Comparison of ENCODE assay signal across 13 cellular contexts in the genomic region with DNA sequence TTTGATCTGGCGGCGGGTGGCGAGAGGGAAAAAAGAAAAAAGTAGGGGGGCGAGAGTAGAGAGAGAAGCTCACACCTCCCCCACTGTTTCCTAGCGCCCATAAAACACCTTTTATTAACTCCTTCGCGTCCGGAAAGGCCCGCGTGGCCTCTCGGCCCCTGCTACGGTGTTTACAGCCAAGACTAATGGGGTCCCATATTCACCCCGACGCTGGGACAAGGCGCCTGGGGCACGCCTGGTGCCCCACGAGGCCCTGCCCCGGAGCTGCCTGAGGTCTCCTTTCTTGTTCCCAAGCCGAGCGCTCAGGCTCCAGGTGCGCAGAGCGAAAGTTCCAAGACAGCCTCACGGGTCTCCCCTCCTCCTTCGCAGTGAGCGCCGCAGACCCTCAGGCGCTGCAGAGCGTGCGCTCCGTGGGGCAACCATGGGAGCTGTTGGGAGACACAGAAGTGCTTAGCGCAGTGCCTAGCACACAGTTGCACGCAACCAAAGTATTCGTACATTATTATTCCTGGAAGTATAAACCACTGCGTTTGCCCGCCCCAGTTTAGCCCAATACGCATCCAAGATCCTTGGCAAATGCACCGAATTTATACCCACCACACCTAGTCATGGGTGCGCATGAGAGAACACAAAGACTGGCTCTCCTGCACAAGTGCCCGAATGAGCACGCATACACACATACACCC. TPM values are rescaled to one million over a fixed set of nuclear protein-coding genes. Genes with fewer than 3 reads are reported as not detected.
DNase-seq lines count a peak whose midpoint lies in the region; TF ChIP-seq lines count a peak whose summit lies in the region.
"Had no signal": no experiment of that assay in that cellular context is flagged by ENCODE, and none has a peak within 500 bp of the region (broad histone marks: within the 10 kb centered on the region; RNA-seq: fewer than 3 reads in every experiment).

No MANE protein-coding gene starts in this region.

- no peaks in the 10 kb centered on the region for H3K9me3 ChIP-seq in CD8-positive, alpha-beta memory T cell (ENCODE audit: low read length)
- no peaks in the 10 kb centered on the region for H3K9me3 ChIP-seq in HUES6 (ENCODE audit: control insufficient read depth, insufficient read depth, low read depth, low read length)
- no peaks in the 10 kb centered on the region for H3K9me3 ChIP-seq in neural progenitor cell (ENCODE audit: low read depth)

- peaks cover 19% of the 10 kb centered on the region for H3F3A ChIP-seq in neural progenitor cell (ENCODE audit: low read depth)

- H3K79me2 ChIP-seq in neural progenitor cell (ENCODE audit: low read depth) = no peaks in the 10 kb centered on the region

- peak overlapping the region in 2 of 8 donors; percentile 5 to 45 for H3K27ac Mint-ChIP-seq in CD8-positive, alpha-beta memory T cell
- H3K27ac Mint-ChIP-seq in glutamatergic neuron (ENCODE audit: unreplicated experiment) (no peak overlapping the region), neural progenitor cell (no peak overlapping the region)
- H3K27ac Mint-ChIP-seq: activated T-helper 2 cell treated with anti-CD3 and anti-CD28 coated beads, Interferon-gamma antibody, Interleukin-2, Interleukin-4, amounts not matched to agents 10 μg/mL and 5 μg/mL and 100 μg/mL, durations not matched to agents 14 hours and 24 hours and 36 hours had no signal

- H3K36me3 Mint-ChIP-seq in CD8-positive, alpha-beta memory T cell = no peaks in the 10 kb centered on the region
- H3K36me3 Mint-ChIP-seq in glutamatergic neuron (ENCODE audit: unreplicated experiment) = no peaks in the 10 kb centered on the region
- H3K36me3 Mint-ChIP-seq in neural progenitor cell = no peaks in the 10 kb centered on the region

- H3K27ac ChIP-seq in CD8-positive, alpha-beta memory T cell (ENCODE audit: low read depth, low read length) = no peak overlapping the region
- H3K27ac ChIP-seq in HUES6 (ENCODE audit: low read depth, low read length) (no peak overlapping the region), neural progenitor cell (no peak overlapping the region)

- H3K4me1 Mint-ChIP-seq in CD8-positive, alpha-beta memory T cell = peaks cover 51 to 67% (median 52%) of the 10 kb centered on the region in 3 donors
- H3K4me1 Mint-ChIP-seq in glutamatergic neuron (ENCODE audit: low read depth, unreplicated experiment) = peaks cover 19% of the 10 kb centered on the region
- peaks cover 25% of the 10 kb centered on the region for H3K4me1 Mint-ChIP-seq in neural progenitor cell

- POLR2A ChIA-PET in CD8-positive, alpha-beta memory T cell (lab: Charles Lee) = no interaction called here

- H3K9ac ChIP-seq in HUES6 (ENCODE audit: low read length) = peak overlapping the region; percentile 97
- H3K9ac ChIP-seq in neural progenitor cell = no peak overlapping the region

- no peak for TF ChIP-seq CTCF in glutamatergic neuron (IDR thresholded peaks at IDR 0.05; ENCODE audit: partially characterized antibody, unreplicated experiment)
- no peak for TF ChIP-seq CTCF in neural progenitor cell (IDR thresholded peaks at IDR 0.05)

- CTCF ChIA-PET in CD8-positive, alpha-beta memory T cell (lab: Charles Lee) = interaction anchor here (1.1 to 1.7 kb wide), 3 partner anchors 8 to 13 kb away, joined by 3 to 6 read pairs (median 5); no protein-coding TSS in a partner anchor

- H4K20me1 ChIP-seq in neural progenitor cell (ENCODE audit: low read depth) = peaks cover 79% of the 10 kb centered on the region

- H3K9me3 Mint-ChIP-seq in CD8-positive, alpha-beta memory T cell = no peaks in the 10 kb centered on the region
- H3K9me3 Mint-ChIP-seq in glutamatergic neuron (ENCODE audit: unreplicated experiment) (peaks cover 7% of the 10 kb centered on the region), neural progenitor cell (peaks cover 2% of the 10 kb centered on the region)

- peaks cover 76 to 85% of the 10 kb centered on the region in 2 donors for H3K27me3 Mint-ChIP-seq in CD8-positive, alpha-beta memory T cell
- H3K27me3 Mint-ChIP-seq in glutamatergic neuron (ENCODE audit: unreplicated experiment) = peaks cover 30% of the 10 kb centered on the region
- peaks cover 93% of the 10 kb centered on the region for H3K27me3 Mint-ChIP-seq in neural progenitor cell (ENCODE audit: insufficient read depth, low read depth)

- H3K27me3 ChIP-seq in CD8-positive, alpha-beta memory T cell (ENCODE audit: insufficient read depth, low read length, poor library complexity, severe bottlenecking) = peaks cover 75% of the 10 kb centered on the region
- peaks cover 98% of the 10 kb centered on the region for H3K27me3 ChIP-seq in HUES6 (ENCODE audit: control insufficient read depth, insufficient read depth, low read length)
- H3K27me3 ChIP-seq in neural progenitor cell = peaks cover 100% of the 10 kb centered on the region

- H3K4me3 Mint-ChIP-seq in CD8-positive, alpha-beta memory T cell = peak overlapping the region; percentile 49 to 78 (median 60)
- H3K4me3 Mint-ChIP-seq in glutamatergic neuron (ENCODE audit: unreplicated experiment) (peak overlapping the region; percentile 22), neural progenitor cell (peak overlapping the region; percentile 58)

- H3K4me2 ChIP-seq in neural progenitor cell = peak overlapping the region; percentile 2

- no peak overlapping the region for H2AFZ ChIP-seq in neural progenitor cell (replicated peaks)

- no peak for DNase-seq in CD8-positive, alpha-beta memory T cell
- DNase-seq in glutamatergic neuron (no peak), neural progenitor cell (ENCODE audit: low spot score) (peak; percentile 62), SW 1271 (lab: John Stamatoyannopoulos, UW) (no peak), NCI-H1930 (lab: John Stamatoyannopoulos, UW) (no peak)
- no peak for DNase-seq in activated CD4-positive, CD25-positive, alpha-beta regulatory T cell treated with anti-CD3 and anti-CD28 coated beads, Interleukin-2, amount 50 U/mL, for 72 hours
- DNase-seq: activated CD4-positive, CD25-positive, alpha-beta regulatory T cell; central memory CD4-positive, alpha-beta T cell; NCI-H2171 treated with DMSO at 0.1 percent for 48 hours had no signal

- no peaks in the 10 kb centered on the region for H3K36me3 ChIP-seq in CD8-positive, alpha-beta memory T cell (ENCODE audit: insufficient read depth, low read length)
- H3K36me3 ChIP-seq in HUES6 (ENCODE audit: control insufficient read depth, insufficient read depth, low read length) (peaks cover 11% of the 10 kb centered on the region; the same call in 1 of the 2 replicates), neural progenitor cell (no peaks in the 10 kb centered on the region)

- H3K4me3 ChIP-seq in CD8-positive, alpha-beta memory T cell (ENCODE audit: low read length) = peak overlapping the region; percentile 4
- H3K4me3 ChIP-seq in HUES6 (ENCODE audit: low read depth, low read length) (peak overlapping the region; percentile 68), neural progenitor cell (no peak overlapping the region)

- peaks cover 52% of the 10 kb centered on the region for H3K4me1 ChIP-seq in CD8-positive, alpha-beta memory T cell (ENCODE audit: insufficient read depth, low read length)
- H3K4me1 ChIP-seq in HUES6 (ENCODE audit: control insufficient read depth, insufficient read depth, low read length) = peaks cover 39% of the 10 kb centered on the region
- H3K4me1 ChIP-seq in neural progenitor cell = peaks cover 14% of the 10 kb centered on the region

RNA-seq across cellular contexts. Expression of a gene that starts 4.3 kb away (rescaled TPM):
- total RNA-seq in CD8-positive, alpha-beta memory T cell = not detected
- polyA plus RNA-seq in CD8-positive, alpha-beta memory T cell = not detected
- total RNA-seq in glutamatergic neuron (ENCODE audit: unreplicated experiment) (0.47 TPM), neural progenitor cell (ENCODE audit: low replicate concordance) (not detected in 2 replicates)
- total RNA-seq: activated T-helper 2 cell treated with anti-CD3 and anti-CD28 coated beads, Interferon-gamma antibody, Interleukin-2, Interleukin-4, amounts not matched to agents 10 μg/mL and 5 μg/mL and 100 μg/mL, durations not matched to agents 14 hours and 24 hours and 36 hours; esophagus mucosa; subcutaneous adipose tissue had no signal

RNA-seq across cellular contexts. Expression of a gene that starts 27.9 kb away (rescaled TPM):
- total RNA-seq in CD8-positive, alpha-beta memory T cell = 10 to 100 TPM; 35.1 to 37.9 TPM
- polyA plus RNA-seq in CD8-positive, alpha-beta memory T cell = 37.9 TPM
- total RNA-seq in glutamatergic neuron (ENCODE audit: unreplicated experiment) (18.1 TPM), neural progenitor cell (ENCODE audit: low replicate concordance) (13.2 and 24.8 TPM in 2 replicates)
